In the genomic region with DNA sequence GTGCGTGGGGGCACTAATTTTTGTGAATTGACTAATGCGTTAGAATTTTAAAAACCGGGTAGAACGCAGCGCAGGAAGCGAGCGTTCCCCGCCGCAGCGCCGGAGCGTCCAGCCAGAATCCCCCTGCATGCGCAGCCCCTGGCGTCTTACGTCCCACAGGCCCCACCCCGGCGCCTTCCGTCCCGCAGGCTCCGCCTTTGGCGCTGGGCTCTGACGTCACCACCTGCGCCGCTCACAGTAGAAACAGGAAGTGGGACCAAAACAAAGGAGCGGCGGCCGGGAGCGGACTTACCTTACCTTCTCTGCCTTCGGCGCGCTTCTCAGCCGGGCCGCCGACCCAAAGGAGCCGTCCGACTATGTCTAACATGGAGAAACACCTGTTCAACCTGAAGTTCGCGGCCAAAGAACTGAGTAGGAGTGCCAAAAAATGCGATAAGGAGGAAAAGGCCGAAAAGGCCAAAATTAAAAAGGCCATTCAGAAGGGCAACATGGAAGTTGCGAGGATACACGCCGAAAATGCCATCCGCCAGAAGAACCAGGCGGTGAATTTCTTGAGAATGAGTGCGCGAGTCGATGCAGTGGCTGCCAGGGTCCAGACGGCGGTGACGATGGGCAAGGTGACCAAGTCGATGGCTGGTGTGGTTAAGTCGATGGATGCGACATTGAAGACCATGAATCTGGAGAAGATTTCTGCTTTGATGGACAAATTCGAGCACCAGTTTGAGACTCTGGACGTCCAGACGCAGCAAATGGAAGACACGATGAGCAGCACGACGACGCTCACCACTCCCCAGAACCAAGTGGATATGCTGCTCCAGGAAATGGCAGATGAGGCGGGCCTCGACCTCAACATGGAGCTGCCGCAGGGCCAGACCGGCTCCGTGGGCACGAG, we compare ENCODE assay signal across 1 cellular context.
TF ChIP-seq lines count a peak whose summit lies in the region.

A gene with protein sequence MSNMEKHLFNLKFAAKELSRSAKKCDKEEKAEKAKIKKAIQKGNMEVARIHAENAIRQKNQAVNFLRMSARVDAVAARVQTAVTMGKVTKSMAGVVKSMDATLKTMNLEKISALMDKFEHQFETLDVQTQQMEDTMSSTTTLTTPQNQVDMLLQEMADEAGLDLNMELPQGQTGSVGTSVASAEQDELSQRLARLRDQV (plus strand): TSS at position 258 of the 892 bp plus-strand sequence. CDS start 99 bp downstream, at position 357.

TF ChIP-seq in GM12878, 131 proteins besides CTCF, POLR2A, EP300 and RAD21 (continued from another document):
- TF ChIP-seq, protein P1, sequence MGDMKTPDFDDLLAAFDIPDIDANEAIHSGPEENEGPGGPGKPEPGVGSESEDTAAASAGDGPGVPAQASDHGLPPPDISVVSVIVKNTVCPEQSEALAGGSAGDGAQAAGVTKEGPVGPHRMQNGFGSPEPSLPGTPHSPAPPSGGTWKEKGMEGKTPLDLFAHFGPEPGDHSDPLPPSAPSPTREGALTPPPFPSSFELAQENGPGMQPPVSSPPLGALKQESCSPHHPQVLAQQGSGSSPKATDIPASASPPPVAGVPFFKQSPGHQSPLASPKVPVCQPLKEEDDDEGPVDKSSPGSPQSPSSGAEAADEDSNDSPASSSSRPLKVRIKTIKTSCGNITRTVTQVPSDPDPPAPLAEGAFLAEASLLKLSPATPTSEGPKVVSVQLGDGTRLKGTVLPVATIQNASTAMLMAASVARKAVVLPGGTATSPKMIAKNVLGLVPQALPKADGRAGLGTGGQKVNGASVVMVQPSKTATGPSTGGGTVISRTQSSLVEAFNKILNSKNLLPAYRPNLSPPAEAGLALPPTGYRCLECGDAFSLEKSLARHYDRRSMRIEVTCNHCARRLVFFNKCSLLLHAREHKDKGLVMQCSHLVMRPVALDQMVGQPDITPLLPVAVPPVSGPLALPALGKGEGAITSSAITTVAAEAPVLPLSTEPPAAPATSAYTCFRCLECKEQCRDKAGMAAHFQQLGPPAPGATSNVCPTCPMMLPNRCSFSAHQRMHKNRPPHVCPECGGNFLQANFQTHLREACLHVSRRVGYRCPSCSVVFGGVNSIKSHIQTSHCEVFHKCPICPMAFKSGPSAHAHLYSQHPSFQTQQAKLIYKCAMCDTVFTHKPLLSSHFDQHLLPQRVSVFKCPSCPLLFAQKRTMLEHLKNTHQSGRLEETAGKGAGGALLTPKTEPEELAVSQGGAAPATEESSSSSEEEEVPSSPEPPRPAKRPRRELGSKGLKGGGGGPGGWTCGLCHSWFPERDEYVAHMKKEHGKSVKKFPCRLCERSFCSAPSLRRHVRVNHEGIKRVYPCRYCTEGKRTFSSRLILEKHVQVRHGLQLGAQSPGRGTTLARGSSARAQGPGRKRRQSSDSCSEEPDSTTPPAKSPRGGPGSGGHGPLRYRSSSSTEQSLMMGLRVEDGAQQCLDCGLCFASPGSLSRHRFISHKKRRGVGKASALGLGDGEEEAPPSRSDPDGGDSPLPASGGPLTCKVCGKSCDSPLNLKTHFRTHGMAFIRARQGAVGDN (IDR thresholded peaks at IDR 0.05) = peak; percentile 71; the same call in 1 of the 2 replicates
- TF ChIP-seq NR2C1 (IDR thresholded peaks at IDR 0.05) (peak; percentile 45), SRF (IDR thresholded peaks at IDR 0.05; ENCODE audit: low read depth in 2 of 2, low read length in 2 of 2) (peak; percentile 60 to 96), SP1 (IDR thresholded peaks at IDR 0.05; ENCODE audit: low read depth, low read length) (peak; percentile 86), KLF5 (IDR thresholded peaks at IDR 0.05; ENCODE audit: partially characterized antibody) (peak; percentile 87), SMARCA5 (IDR thresholded peaks at IDR 0.05) (peak; percentile 46; the same call in 1 of the 2 replicates), TCF7 (IDR thresholded peaks at IDR 0.05; ENCODE audit: borderline replicate concordance) (no peak), SPI1 (IDR thresholded peaks at IDR 0.05; ENCODE audit: borderline replicate concordance, insufficient read depth, low read depth, low read length) (peak; percentile 94), SREBF2 (IDR thresholded peaks at IDR 0.05; ENCODE audit: low read length) (0 out of 2 replicates have a peak, but pooled peaks have one; percentile 19), WRNIP1 (IDR thresholded peaks at IDR 0.05; ENCODE audit: borderline replicate concordance, low read depth, low read length) (no peak), FOS (IDR thresholded peaks at IDR 0.05; ENCODE audit: borderline replicate concordance, extremely low read depth, insufficient read length) (no peak), CHD4 (IDR thresholded peaks at IDR 0.05) (no peak), MXI1 (IDR thresholded peaks at IDR 0.05; ENCODE audit: low read depth, low read length) (peak; percentile 82), SREBF1 (IDR thresholded peaks at IDR 0.05; ENCODE audit: low read length) (peak; percentile 64; the same call in 1 of the 2 replicates), NBN (IDR thresholded peaks at IDR 0.05) (peak; percentile 97), FOXK2 (IDR thresholded peaks at IDR 0.05) (peak; percentile 94), PAX5 (IDR thresholded peaks at IDR 0.05; ENCODE audit: borderline replicate concordance, low read depth, low read length) (no peak; the same call in 1 of the 2 replicates), POLR2AphosphoS2 (IDR thresholded peaks at IDR 0.05; ENCODE audit: low read depth, low read length) (peak; percentile 32; the same call in 1 of the 2 replicates), NR2F1 (conservative IDR thresholded peaks at IDR 0.05) (peak; percentile 51), RCOR1 (conservative IDR thresholded peaks at IDR 0.05; ENCODE audit: low read depth, low read length) (0 out of 2 replicates have a peak, but pooled peaks have one; percentile 64), MTA3 (IDR thresholded peaks at IDR 0.05; ENCODE audit: borderline replicate concordance, low read length) (peak; percentile 50; the same call in 1 of the 2 replicates), ZSCAN29 (IDR thresholded peaks at IDR 0.05) (no peak), BHLHE40 (IDR thresholded peaks at IDR 0.05; ENCODE audit: borderline replicate concordance in 1 of 2, low read depth in 2 of 2, low read length in 1 of 2) (peak; percentile 67 to 68), PAX8 (IDR thresholded peaks at IDR 0.05) (no peak), GABPA (IDR thresholded peaks at IDR 0.05; ENCODE audit: low read depth) (peak; percentile 58), CHD2 (IDR thresholded peaks at IDR 0.05; ENCODE audit: borderline replicate concordance, low read depth, low read length) (peak; percentile 72; the same call in 1 of the 2 replicates), SIX5 (IDR thresholded peaks at IDR 0.05; ENCODE audit: low read depth, low read length, severe bottlenecking) (peak; percentile 62), SMAD5 (IDR thresholded peaks at IDR 0.05; ENCODE audit: low read depth) (peak; percentile 70; the same call in 1 of the 2 replicates), ZNF24 (IDR thresholded peaks at IDR 0.05) (0 out of 2 replicates have a peak, but pooled peaks have one; percentile 9), CBX5 (IDR thresholded peaks at IDR 0.05; ENCODE audit: low read depth) (no peak), RELA (IDR thresholded peaks at IDR 0.05; ENCODE audit: borderline replicate concordance, partially characterized antibody) (peak; percentile 76), JUNB (IDR thresholded peaks at IDR 0.05) (no peak), ZNF274 (IDR thresholded peaks at IDR 0.05; ENCODE audit: insufficient read depth, insufficient read length) (no peak), GATAD2B (conservative IDR thresholded peaks at IDR 0.05; ENCODE audit: low read depth) (0 out of 2 replicates have a peak, but pooled peaks have one; percentile 44), TBL1XR1 (IDR thresholded peaks at IDR 0.05; ENCODE audit: low read depth, low read length) (peak; percentile 76; the same call in 1 of the 2 replicates), SIN3A (IDR thresholded peaks at IDR 0.05; ENCODE audit: low read depth, low read length) (peak; percentile 97), YBX1 (IDR thresholded peaks at IDR 0.05) (no peak)
- TF ChIP-seq, protein P2, sequence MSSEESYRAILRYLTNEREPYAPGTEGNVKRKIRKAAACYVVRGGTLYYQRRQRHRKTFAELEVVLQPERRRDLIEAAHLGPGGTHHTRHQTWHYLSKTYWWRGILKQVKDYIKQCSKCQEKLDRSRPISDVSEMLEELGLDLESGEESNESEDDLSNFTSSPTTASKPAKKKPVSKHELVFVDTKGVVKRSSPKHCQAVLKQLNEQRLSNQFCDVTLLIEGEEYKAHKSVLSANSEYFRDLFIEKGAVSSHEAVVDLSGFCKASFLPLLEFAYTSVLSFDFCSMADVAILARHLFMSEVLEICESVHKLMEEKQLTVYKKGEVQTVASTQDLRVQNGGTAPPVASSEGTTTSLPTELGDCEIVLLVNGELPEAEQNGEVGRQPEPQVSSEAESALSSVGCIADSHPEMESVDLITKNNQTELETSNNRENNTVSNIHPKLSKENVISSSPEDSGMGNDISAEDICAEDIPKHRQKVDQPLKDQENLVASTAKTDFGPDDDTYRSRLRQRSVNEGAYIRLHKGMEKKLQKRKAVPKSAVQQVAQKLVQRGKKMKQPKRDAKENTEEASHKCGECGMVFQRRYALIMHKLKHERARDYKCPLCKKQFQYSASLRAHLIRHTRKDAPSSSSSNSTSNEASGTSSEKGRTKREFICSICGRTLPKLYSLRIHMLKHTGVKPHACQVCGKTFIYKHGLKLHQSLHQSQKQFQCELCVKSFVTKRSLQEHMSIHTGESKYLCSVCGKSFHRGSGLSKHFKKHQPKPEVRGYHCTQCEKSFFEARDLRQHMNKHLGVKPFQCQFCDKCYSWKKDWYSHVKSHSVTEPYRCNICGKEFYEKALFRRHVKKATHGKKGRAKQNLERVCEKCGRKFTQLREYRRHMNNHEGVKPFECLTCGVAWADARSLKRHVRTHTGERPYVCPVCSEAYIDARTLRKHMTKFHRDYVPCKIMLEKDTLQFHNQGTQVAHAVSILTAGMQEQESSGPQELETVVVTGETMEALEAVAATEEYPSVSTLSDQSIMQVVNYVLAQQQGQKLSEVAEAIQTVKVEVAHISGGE (CRISPR knock-in tag; IDR thresholded peaks at IDR 0.05) = no peak
- TF ChIP-seq, protein P3, sequence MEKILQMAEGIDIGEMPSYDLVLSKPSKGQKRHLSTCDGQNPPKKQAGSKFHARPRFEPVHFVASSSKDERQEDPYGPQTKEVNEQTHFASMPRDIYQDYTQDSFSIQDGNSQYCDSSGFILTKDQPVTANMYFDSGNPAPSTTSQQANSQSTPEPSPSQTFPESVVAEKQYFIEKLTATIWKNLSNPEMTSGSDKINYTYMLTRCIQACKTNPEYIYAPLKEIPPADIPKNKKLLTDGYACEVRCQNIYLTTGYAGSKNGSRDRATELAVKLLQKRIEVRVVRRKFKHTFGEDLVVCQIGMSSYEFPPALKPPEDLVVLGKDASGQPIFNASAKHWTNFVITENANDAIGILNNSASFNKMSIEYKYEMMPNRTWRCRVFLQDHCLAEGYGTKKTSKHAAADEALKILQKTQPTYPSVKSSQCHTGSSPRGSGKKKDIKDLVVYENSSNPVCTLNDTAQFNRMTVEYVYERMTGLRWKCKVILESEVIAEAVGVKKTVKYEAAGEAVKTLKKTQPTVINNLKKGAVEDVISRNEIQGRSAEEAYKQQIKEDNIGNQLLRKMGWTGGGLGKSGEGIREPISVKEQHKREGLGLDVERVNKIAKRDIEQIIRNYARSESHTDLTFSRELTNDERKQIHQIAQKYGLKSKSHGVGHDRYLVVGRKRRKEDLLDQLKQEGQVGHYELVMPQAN (conservative IDR thresholded peaks at IDR 0.05) = peak; percentile 92
- TF ChIP-seq, protein P4, sequence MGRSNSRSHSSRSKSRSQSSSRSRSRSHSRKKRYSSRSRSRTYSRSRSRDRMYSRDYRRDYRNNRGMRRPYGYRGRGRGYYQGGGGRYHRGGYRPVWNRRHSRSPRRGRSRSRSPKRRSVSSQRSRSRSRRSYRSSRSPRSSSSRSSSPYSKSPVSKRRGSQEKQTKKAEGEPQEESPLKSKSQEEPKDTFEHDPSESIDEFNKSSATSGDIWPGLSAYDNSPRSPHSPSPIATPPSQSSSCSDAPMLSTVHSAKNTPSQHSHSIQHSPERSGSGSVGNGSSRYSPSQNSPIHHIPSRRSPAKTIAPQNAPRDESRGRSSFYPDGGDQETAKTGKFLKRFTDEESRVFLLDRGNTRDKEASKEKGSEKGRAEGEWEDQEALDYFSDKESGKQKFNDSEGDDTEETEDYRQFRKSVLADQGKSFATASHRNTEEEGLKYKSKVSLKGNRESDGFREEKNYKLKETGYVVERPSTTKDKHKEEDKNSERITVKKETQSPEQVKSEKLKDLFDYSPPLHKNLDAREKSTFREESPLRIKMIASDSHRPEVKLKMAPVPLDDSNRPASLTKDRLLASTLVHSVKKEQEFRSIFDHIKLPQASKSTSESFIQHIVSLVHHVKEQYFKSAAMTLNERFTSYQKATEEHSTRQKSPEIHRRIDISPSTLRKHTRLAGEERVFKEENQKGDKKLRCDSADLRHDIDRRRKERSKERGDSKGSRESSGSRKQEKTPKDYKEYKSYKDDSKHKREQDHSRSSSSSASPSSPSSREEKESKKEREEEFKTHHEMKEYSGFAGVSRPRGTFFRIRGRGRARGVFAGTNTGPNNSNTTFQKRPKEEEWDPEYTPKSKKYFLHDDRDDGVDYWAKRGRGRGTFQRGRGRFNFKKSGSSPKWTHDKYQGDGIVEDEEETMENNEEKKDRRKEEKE (IDR thresholded peaks at IDR 0.05) = no peak
- TF ChIP-seq, protein P5, sequence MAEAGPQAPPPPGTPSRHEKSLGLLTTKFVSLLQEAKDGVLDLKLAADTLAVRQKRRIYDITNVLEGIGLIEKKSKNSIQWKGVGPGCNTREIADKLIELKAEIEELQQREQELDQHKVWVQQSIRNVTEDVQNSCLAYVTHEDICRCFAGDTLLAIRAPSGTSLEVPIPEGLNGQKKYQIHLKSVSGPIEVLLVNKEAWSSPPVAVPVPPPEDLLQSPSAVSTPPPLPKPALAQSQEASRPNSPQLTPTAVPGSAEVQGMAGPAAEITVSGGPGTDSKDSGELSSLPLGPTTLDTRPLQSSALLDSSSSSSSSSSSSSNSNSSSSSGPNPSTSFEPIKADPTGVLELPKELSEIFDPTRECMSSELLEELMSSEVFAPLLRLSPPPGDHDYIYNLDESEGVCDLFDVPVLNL (IDR thresholded peaks at IDR 0.05; ENCODE audit: low read depth, low read length) = no peak
- TF ChIP-seq, protein P6, sequence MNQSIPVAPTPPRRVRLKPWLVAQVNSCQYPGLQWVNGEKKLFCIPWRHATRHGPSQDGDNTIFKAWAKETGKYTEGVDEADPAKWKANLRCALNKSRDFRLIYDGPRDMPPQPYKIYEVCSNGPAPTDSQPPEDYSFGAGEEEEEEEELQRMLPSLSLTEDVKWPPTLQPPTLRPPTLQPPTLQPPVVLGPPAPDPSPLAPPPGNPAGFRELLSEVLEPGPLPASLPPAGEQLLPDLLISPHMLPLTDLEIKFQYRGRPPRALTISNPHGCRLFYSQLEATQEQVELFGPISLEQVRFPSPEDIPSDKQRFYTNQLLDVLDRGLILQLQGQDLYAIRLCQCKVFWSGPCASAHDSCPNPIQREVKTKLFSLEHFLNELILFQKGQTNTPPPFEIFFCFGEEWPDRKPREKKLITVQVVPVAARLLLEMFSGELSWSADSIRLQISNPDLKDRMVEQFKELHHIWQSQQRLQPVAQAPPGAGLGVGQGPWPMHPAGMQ (IDR thresholded peaks at IDR 0.05; ENCODE audit: borderline replicate concordance) = no peak
